ENCODE assay signal across 30 cellular contexts in genomic region chr22:27961182-27961581, GRCh38.
"Had no signal": no experiment of that assay in that cellular context is flagged by ENCODE, and none has a peak within 500 bp of the region (broad histone marks: within the 10 kb centered on the region; RNA-seq: fewer than 3 reads in every experiment).

No MANE protein-coding gene starts in this region.

- H3K27me3 ChIP-seq: ascending aorta, breast epithelium, esophagus squamous epithelium had no signal

- H3K36me3 ChIP-seq: ascending aorta, breast epithelium, esophagus squamous epithelium had no signal

- H3K4me3 ChIP-seq: ascending aorta, breast epithelium, esophagus squamous epithelium had no signal

- ATAC-seq: activated CD4-positive, alpha-beta T cell treated with anti-CD3 and anti-CD28 coated beads for 36 hours; activated CD8-positive, alpha-beta memory T cell treated with anti-CD3 and anti-CD28 coated beads, Interleukin-2, amount 10 ng/mL, durations not matched to agents 7 days and 5 days; activated CD8-positive, alpha-beta T cell treated with anti-CD3 and anti-CD28 coated beads, Interleukin-2, amount 10 ng/mL, durations not matched to agents 7 days and 5 days; activated naive CD4-positive, alpha-beta T cell treated with anti-CD3 and anti-CD28 coated beads, Interleukin-2, amount 50 U/mL, for 72 hours; activated T-cell treated with anti-CD3 and anti-CD28 coated beads, Interleukin-2, amount 50 U/mL, for 72 hours; effector memory CD8-positive, alpha-beta T cell had no signal

- DNase-seq: activated CD4-positive, alpha-beta memory T cell treated with anti-CD3 and anti-CD28 coated beads for 36 hours; activated CD4-positive, alpha-beta T cell treated with anti-CD3 and anti-CD28 coated beads for 36 hours; activated CD4-positive, alpha-beta T cell treated with anti-CD3 and anti-CD28 coated beads, Interleukin-2, amount 10 ng/mL, durations not matched to agents 24 days and 14 days; activated CD4-positive, CD25-positive, alpha-beta regulatory T cell; activated CD4-positive, CD25-positive, alpha-beta regulatory T cell treated with anti-CD3 and anti-CD28 coated beads, Interleukin-2, amount 50 U/mL, for 72 hours; activated CD8-positive, alpha-beta memory T cell treated with anti-CD3 and anti-CD28 coated beads, Interleukin-2, amount 10 ng/mL, durations not matched to agents 7 days and 5 days; activated CD8-positive, alpha-beta memory T cell treated with anti-CD3 and anti-CD28 coated beads, Interleukin-2, amount 50 U/mL, for 48 hours; activated CD8-positive, alpha-beta T cell treated with anti-CD3 and anti-CD28 coated beads, Interleukin-2, amount 10 ng/mL, durations not matched to agents 7 days and 5 days; activated gamma-delta T cell; activated naive CD4-positive, alpha-beta T cell; activated naive CD4-positive, alpha-beta T cell treated with anti-CD3 and anti-CD28 coated beads, Interleukin-2, amount 10 ng/mL, durations not matched to agents 7 days and 5 days; activated naive CD8-positive, alpha-beta T cell treated with anti-CD3 and anti-CD28 coated beads, Interleukin-2, amount 10 ng/mL, durations not matched to agents 7 days and 5 days; activated T-cell treated with anti-CD3 and anti-CD28 coated beads for 4 hours; activated T-cell treated with anti-CD3 and anti-CD28 coated beads, Interleukin-2, amount 50 U/mL, for 24 hours; activated T-cell treated with anti-CD3 and anti-CD28 coated beads, Interleukin-2, amount 50 U/mL, for 72 hours; caudate nucleus; cortex of kidney; dermis blood vessel endothelial cell; effector CD4-positive, alpha-beta T cell; effector memory CD8-positive, alpha-beta T cell; esophagus squamous epithelium; foreskin melanocyte; head of caudate nucleus; T-helper 1 cell; T-helper 2 cell had no signal

- FAIRE-seq: colon had no signal

- H3K9me3 ChIP-seq: ascending aorta, breast epithelium, esophagus squamous epithelium had no signal

- H3K4me1 ChIP-seq: breast epithelium had no signal

- H3K27ac ChIP-seq: ascending aorta, breast epithelium, epithelial cell of prostate, esophagus squamous epithelium had no signal
